ENCODE assay signal across 20 cellular contexts in genomic region chr11:13944801-13945505, GRCh38.
"Had no signal": no experiment of that assay in that cellular context is flagged by ENCODE, and none has a peak within 500 bp of the region (broad histone marks: within the 10 kb centered on the region; RNA-seq: fewer than 3 reads in every experiment).

No MANE protein-coding gene starts in this region.

- H3K4me1 ChIP-seq: adrenal gland, right atrium auricular region, suprapubic skin had no signal

- H3K4me3 Mint-ChIP-seq: activated T-cell treated with anti-CD3 and anti-CD28 coated beads, Interleukin-2, amount 50 U/mL, for 72 hours; effector memory CD8-positive, alpha-beta T cell; neural crest cell; stimulated activated naive CD8-positive, alpha-beta T cell treated with anti-CD3 and anti-CD28 coated beads, Interleukin-15, Interleukin-2, amounts not matched to agents 100 ng/mL and 50 ng/mL, for 24 hours; T-helper 2 cell treated with Interferon-gamma antibody and Interleukin-4, amounts not matched to agents 5 μg/mL and 100 μg/mL, for 36 hours had no signal

- H3K27me3 ChIP-seq: adrenal gland, cardiac muscle cell, right atrium auricular region, suprapubic skin had no signal

- H3K27ac Mint-ChIP-seq: activated T-cell treated with anti-CD3 and anti-CD28 coated beads, Interleukin-2, amount 50 U/mL, for 72 hours; progenitor cell of endocrine pancreas; stimulated activated naive CD8-positive, alpha-beta T cell treated with anti-CD3 and anti-CD28 coated beads, Interleukin-15, Interleukin-2, amounts not matched to agents 100 ng/mL and 50 ng/mL, for 24 hours; T-helper 2 cell treated with Interferon-gamma antibody and Interleukin-4, amounts not matched to agents 5 μg/mL and 100 μg/mL, for 36 hours had no signal

- H3K9me3 Mint-ChIP-seq: activated naive CD4-positive, alpha-beta T cell treated with anti-CD3 and anti-CD28 coated beads, Interleukin-2, amount 50 U/mL, for 72 hours; activated T-cell treated with anti-CD3 and anti-CD28 coated beads, Interleukin-2, amount 50 U/mL, for 72 hours; effector memory CD8-positive, alpha-beta T cell; neural crest cell; stimulated activated naive CD8-positive, alpha-beta T cell treated with anti-CD3 and anti-CD28 coated beads, Interleukin-15, Interleukin-2, amounts not matched to agents 100 ng/mL and 50 ng/mL, for 24 hours; T-helper 2 cell treated with Interferon-gamma antibody and Interleukin-4, amounts not matched to agents 5 μg/mL and 100 μg/mL, for 36 hours had no signal

- H3K36me3 ChIP-seq: adrenal gland, cardiac muscle cell, esophagus squamous epithelium, right atrium auricular region, suprapubic skin had no signal

- H3K27me3 Mint-ChIP-seq: stimulated activated naive CD8-positive, alpha-beta T cell treated with anti-CD3 and anti-CD28 coated beads, Interleukin-15, Interleukin-2, amounts not matched to agents 100 ng/mL and 50 ng/mL, for 24 hours had no signal

- H3K36me3 Mint-ChIP-seq: activated naive CD4-positive, alpha-beta T cell treated with anti-CD3 and anti-CD28 coated beads, Interleukin-2, amount 50 U/mL, for 72 hours had no signal

- H3K9me3 ChIP-seq: adrenal gland, esophagus squamous epithelium, right atrium auricular region, suprapubic skin had no signal

- DNase-seq: activated CD4-positive, alpha-beta T cell treated with anti-CD3 and anti-CD28 coated beads, Interleukin-2, amount 50 U/mL, for 4 hours; activated gamma-delta T cell; activated T-cell treated with anti-CD3 and anti-CD28 coated beads, Interleukin-2, amount 50 U/mL, for 72 hours; adrenal gland; dermis blood vessel endothelial cell; effector memory CD8-positive, alpha-beta T cell; esophagus squamous epithelium; stimulated activated CD4-positive, alpha-beta T cell treated with anti-CD3 and anti-CD28 coated beads, Interleukin-15, amount 100 ng/mL, for 24 hours; stimulated activated CD4-positive, alpha-beta T cell treated with anti-CD3 and anti-CD28 coated beads, Interleukin-2, amount 100 ng/mL, for 48 hours; trophoblast cell had no signal

- H3K27ac ChIP-seq: adrenal gland, cardiac muscle cell, esophagus squamous epithelium, right atrium auricular region, suprapubic skin had no signal

- H3K4me3 ChIP-seq: adrenal gland, cardiac muscle cell, esophagus squamous epithelium, lung, right atrium auricular region, suprapubic skin had no signal

- ATAC-seq: activated naive CD4-positive, alpha-beta T cell treated with anti-CD3 and anti-CD28 coated beads, Interleukin-2, amount 50 U/mL, for 72 hours; activated T-cell treated with anti-CD3 and anti-CD28 coated beads, Interleukin-2, amount 50 U/mL, for 72 hours; effector memory CD8-positive, alpha-beta T cell; left lobe of liver had no signal
